ENCODE assay signal across 9 cellular contexts in genomic region chr5:124697912-124698690, GRCh38. TPM values are rescaled to one million over a fixed set of nuclear protein-coding genes. Genes with fewer than 3 reads are reported as not detected.
A peak's percentile ranks its signal among the peaks of the same experiment; 100 is the strongest.
DNase-seq lines count a peak whose midpoint lies in the region; ATAC-seq, FAIRE-seq and TF ChIP-seq lines count a peak whose summit lies in the region.
"Had no signal": no experiment of that assay in that cellular context is flagged by ENCODE, and none has a peak within 500 bp of the region (broad histone marks: within the 10 kb centered on the region; RNA-seq: fewer than 3 reads in every experiment).

No MANE protein-coding gene starts in this region.

- H2BK5ac ChIP-seq in mesendoderm (ENCODE audit: low read length) = no peak overlapping the region

- peaks cover 2% of the 10 kb centered on the region for H3K79me1 ChIP-seq in mesendoderm (ENCODE audit: low read length)

- no peak overlapping the region for H2BK15ac ChIP-seq in mesendoderm (replicated peaks; ENCODE audit: low read depth)

- H3K23ac ChIP-seq in mesendoderm (ENCODE audit: low read length) = no peak overlapping the region

- no peak overlapping the region for H3K27ac ChIP-seq in mesendoderm (ENCODE audit: low read depth, low read length)
- peak overlapping the region; percentile 19 to 80 (median 39) for H3K27ac ChIP-seq in thyroid gland

- H2BK120ac ChIP-seq in mesendoderm (ENCODE audit: low read depth, low read length) = no peak overlapping the region

- no peak overlapping the region for H3K4ac ChIP-seq in mesendoderm (ENCODE audit: low read depth, low read length)

- no peak for TF ChIP-seq POLR2A in thyroid gland (IDR thresholded peaks at IDR 0.05)

- no peak overlapping the region for H3K56ac ChIP-seq in mesendoderm (ENCODE audit: low read length)

- peak overlapping the region; percentile 51 for H3K18ac ChIP-seq in mesendoderm (ENCODE audit: low read length)

- no peak overlapping the region for H3K9ac ChIP-seq in mesendoderm (ENCODE audit: low read length)

- H2AK5ac ChIP-seq in mesendoderm (ENCODE audit: low read length) = no peak overlapping the region

- peaks cover 36% of the 10 kb centered on the region for H3K79me2 ChIP-seq in mesendoderm (ENCODE audit: control insufficient read depth, insufficient read depth, low read length)

- H4K8ac ChIP-seq in mesendoderm (ENCODE audit: low read depth, low read length) = no peak overlapping the region

- ATAC-seq in GM21529 (IDR thresholded peaks at IDR 0.05; ENCODE audit: unreplicated experiment) (no peak), HG03196 (IDR thresholded peaks at IDR 0.05; ENCODE audit: unreplicated experiment) (no peak)

- H3K27me3 ChIP-seq in mesendoderm (ENCODE audit: insufficient read depth, low read length, poor library complexity) (no peaks in the 10 kb centered on the region), thyroid gland (no peaks in the 10 kb centered on the region)

- peak; percentile 90 for FAIRE-seq in endometrium (lab: Jason Lieb, UNC)

- H3K9me3 ChIP-seq in thyroid gland = no peaks in the 10 kb centered on the region

- H3K4me2 ChIP-seq in mesendoderm (ENCODE audit: low read length) = no peak overlapping the region

- DNase-seq in NCI-H748 treated with DMSO at 0.1 percent for 48 hours (lab: John Stamatoyannopoulos, UW) (peak; percentile 42), mesendoderm (no peak), thyroid gland (no peak), cerebellar cortex (ENCODE audit: low spot score) (no peak), NCI-H2171 (lab: John Stamatoyannopoulos, UW) (no peak)
- DNase-seq: cerebellar nuclear complex had no signal

- no peak overlapping the region for H3K4me3 ChIP-seq in mesendoderm (ENCODE audit: low read length)
- H3K4me3 ChIP-seq in thyroid gland (replicated peaks in 1 of 3) = no peak overlapping the region

- peaks cover 17% of the 10 kb centered on the region for H3K4me1 ChIP-seq in mesendoderm (ENCODE audit: control insufficient read depth, low read depth, low read length)
- H3K4me1 ChIP-seq in thyroid gland = peaks cover 29 to 41% of the 10 kb centered on the region in 2 donors

- intact Hi-C loops in thyroid gland (cut with DNase I) = no loop called here

- H4K5ac ChIP-seq in mesendoderm (ENCODE audit: low read length) = no peak overlapping the region

- no peak for TF ChIP-seq CTCF in thyroid gland (IDR thresholded peaks at IDR 0.05)

- H3K36me3 ChIP-seq in mesendoderm (ENCODE audit: control insufficient read depth, insufficient read depth, low read length) (no peaks in the 10 kb centered on the region), thyroid gland (no peaks in the 10 kb centered on the region)

- WGBS in mesendoderm (ENCODE audit: extremely low coverage, insufficient coverage, low lambda C conversion rate) = no CpG with 5 or more reads among the region's 7 CpGs
- 71 to 73% methylated on average over 7 of the region's 7 CpGs for WGBS in thyroid gland, 2 donors

RNA-seq across cellular contexts. Expression of gene ZNF608, which starts 48.3 kb away (rescaled TPM):
- polyA plus RNA-seq in mesendoderm (2013, experiment 1 of 2) = 45.0 TPM
- 42.8 TPM for polyA plus RNA-seq in mesendoderm (2013, experiment 2 of 2)
- 10 to 100 TPM; 32.0 to 60.2 (median 36.8) TPM for total RNA-seq in thyroid gland
